In the genomic region with DNA sequence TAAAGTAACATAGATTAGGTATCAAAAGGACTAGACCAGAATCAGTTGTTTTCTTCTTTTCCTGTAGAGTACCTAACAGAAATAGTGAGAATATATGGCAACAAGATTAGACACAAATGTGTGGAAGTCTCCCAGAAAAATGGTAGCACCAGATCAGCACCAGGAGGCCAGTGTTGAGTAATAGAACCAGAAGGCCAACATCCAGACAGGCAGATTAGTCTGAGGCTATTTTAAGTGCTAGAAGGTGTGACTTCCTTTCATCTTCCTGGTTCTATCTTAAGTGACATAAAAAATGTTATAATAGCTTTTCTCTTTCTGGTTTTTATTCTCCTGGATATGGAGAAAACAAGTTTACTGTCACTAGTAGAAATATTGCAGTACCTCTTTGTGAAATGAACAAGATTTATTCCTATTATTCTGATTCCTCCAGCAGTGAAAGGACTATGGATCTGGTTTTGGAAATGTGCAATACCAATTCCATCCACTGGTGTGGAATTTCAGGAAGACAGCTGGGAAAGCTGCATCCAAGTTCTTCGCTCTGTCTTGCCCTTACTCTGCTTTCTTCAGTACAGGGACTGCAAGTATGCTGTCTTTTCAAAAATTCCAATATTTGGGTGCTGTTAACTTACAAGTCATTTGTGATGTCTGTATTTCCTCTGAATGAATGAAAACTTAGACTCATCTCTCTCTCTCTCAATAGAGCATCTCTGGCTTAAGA, we compare ENCODE assay signal across 6 cellular contexts. TPM values are rescaled to one million over a fixed set of nuclear protein-coding genes. Genes with fewer than 3 reads are reported as not detected.
DNase-seq lines count a peak whose midpoint lies in the region; ATAC-seq and TF ChIP-seq lines count a peak whose summit lies in the region.

No MANE protein-coding gene starts in this region.

- intact Hi-C loops in CD4-positive, alpha-beta T cell (cut with DNase I, micrococcal nuclease), result no loop called here

- no peak for TF ChIP-seq CTCF in CD4-positive, alpha-beta T cell (IDR thresholded peaks at IDR 0.05)

- H3K36me3 ChIP-seq in NT2/D1 (ENCODE audit: insufficient read depth, insufficient read length, low read length), result peaks cover 22% of the 10 kb centered on the region

- H3K27me3 ChIP-seq in CD4-positive, alpha-beta T cell (ENCODE audit: control insufficient read depth, insufficient read depth, low read length), result no peaks in the 10 kb centered on the region
- no peaks in the 10 kb centered on the region for H3K27me3 ChIP-seq in NT2/D1 (ENCODE audit: insufficient read depth, insufficient read length)

- no peaks in the 10 kb centered on the region for H3K9me3 ChIP-seq in CD4-positive, alpha-beta T cell (ENCODE audit: control insufficient read depth, low read length)
- no peaks in the 10 kb centered on the region for H3K9me3 ChIP-seq in NT2/D1 (ENCODE audit: insufficient read depth, low read length)

- no peaks in the 10 kb centered on the region for H3K9me3 Mint-ChIP-seq in CD4-positive, alpha-beta T cell

- no peaks in the 10 kb centered on the region for H3K4me1 ChIP-seq in NT2/D1 (ENCODE audit: insufficient read depth, insufficient read length)

- no peak for ATAC-seq in CD4-positive, alpha-beta T cell (ENCODE audit: poor library complexity)

- no peak overlapping the region for H3K4me3 Mint-ChIP-seq in CD4-positive, alpha-beta T cell

- H3K9ac ChIP-seq in NT2/D1 (ENCODE audit: insufficient read length, low read depth), result no peak overlapping the region

- no peak overlapping the region for H3K27ac ChIP-seq in CD4-positive, alpha-beta T cell (ENCODE audit: low read depth, low read length)

- peaks cover 60% of the 10 kb centered on the region for H3K36me3 Mint-ChIP-seq in CD4-positive, alpha-beta T cell (ENCODE audit: low read depth)

- H3K27ac Mint-ChIP-seq in CD4-positive, alpha-beta T cell, result peak overlapping the region; percentile 18

- DNase-seq in CD4-positive, alpha-beta T cell, result no peak
- peak; percentile 11 for DNase-seq in NT2/D1 (ENCODE audit: low read depth, low spot score)
- DNase-seq in iPS DF 4.7 (ENCODE audit: extremely low read depth, low spot score), result peak; percentile 30
- no peak for DNase-seq in stimulated activated naive CD4-positive, alpha-beta T cell (lab: John Stamatoyannopoulos, UW)
- no peak for DNase-seq in activated CD4-positive, alpha-beta T cell treated with anti-CD3 and anti-CD28 coated beads, Interleukin-2, amount 50 U/mL, for 4 hours
- DNase-seq in NCI-H1092 (lab: John Stamatoyannopoulos, UW), result no peak

- POLR2A ChIA-PET in CD4-positive, alpha-beta T cell (lab: Charles Lee), result interaction anchor here (1.0 kb wide), 1 partner anchor 101 kb away, joined by 3 read pairs; the partner anchor contains the start of genes CENPK and PPWD1

- H3K27me3 Mint-ChIP-seq in CD4-positive, alpha-beta T cell, result no peaks in the 10 kb centered on the region

- H3K4me1 Mint-ChIP-seq in CD4-positive, alpha-beta T cell (ENCODE audit: low read depth), result no peaks in the 10 kb centered on the region

- CTCF ChIA-PET in CD4-positive, alpha-beta T cell (lab: Charles Lee), result interaction anchor here (0.6 to 1.3 kb wide), 2 partner anchors 8 to 37 kb away, joined by 3 read pairs; no protein-coding TSS in a partner anchor

- no peak overlapping the region for H3K4me3 ChIP-seq in NT2/D1 (ENCODE audit: insufficient read length, low read depth)

RNA-seq across cellular contexts. Expression of gene SHLD3, which starts 39.1 kb away (rescaled TPM):
- total RNA-seq in CD4-positive, alpha-beta T cell, result 10 to 100 TPM; 11.5 to 11.7 TPM

RNA-seq across cellular contexts. Expression of gene TRAPPC13, which starts 39.1 kb away (rescaled TPM):
- 10 to 100 TPM; 11.2 to 14.4 TPM for total RNA-seq in CD4-positive, alpha-beta T cell

RNA-seq across cellular contexts. Expression of gene TRIM23, which starts 39.8 kb away (rescaled TPM):
- total RNA-seq in CD4-positive, alpha-beta T cell, result 10 to 100 TPM; 24.0 to 30.6 TPM

RNA-seq across cellular contexts. Expression of gene SGTB, which starts 57.9 kb away (rescaled TPM):
- total RNA-seq in CD4-positive, alpha-beta T cell, result 10 to 100 TPM; 84.2 to 93.7 TPM

RNA-seq across cellular contexts. Expression of gene NLN, which starts 58.0 kb away (rescaled TPM):
- 1 to 10 TPM; 1.4 to 2.5 TPM for total RNA-seq in CD4-positive, alpha-beta T cell

Comparison
In these comparisons a context has a peak if more than half of its experiments do, and no peak if none do; other contexts are left out.
1. DNase-seq: peak in NT2/D1 (single experiment) and iPS DF 4.7 (single experiment); none in CD4-positive, alpha-beta T cell (0 of 10), stimulated activated naive CD4-positive, alpha-beta T cell (0 of 6), activated CD4-positive, alpha-beta T cell treated with anti-CD3 and anti-CD28 coated beads, Interleukin-2, amount 50 U/mL, for 4 hours (0 of 2) and NCI-H1092 (single experiment).